In genomic region chr7:112266595-112267270, GRCh38 we compare ENCODE assay signal across 15 cellular contexts.
DNase-seq lines count a peak whose midpoint lies in the region; ATAC-seq, FAIRE-seq and TF ChIP-seq lines count a peak whose summit lies in the region.
"Had no signal": no experiment of that assay in that cellular context is flagged by ENCODE, and none has a peak within 500 bp of the region (broad histone marks: within the 10 kb centered on the region; RNA-seq: fewer than 3 reads in every experiment).

No MANE protein-coding gene starts in this region.

- no peak for TF ChIP-seq CTCF in Loucy (conservative IDR thresholded peaks at IDR 0.05; ENCODE audit: low read length)
- no peak for TF ChIP-seq CTCF in astrocyte (IDR thresholded peaks at IDR 0.05; ENCODE audit: insufficient read depth, low read depth, low read length)
- no peak for TF ChIP-seq CTCF in left lung (IDR thresholded peaks at IDR 0.05)
- no peak for TF ChIP-seq CTCF in stomach (IDR thresholded peaks at IDR 0.05)

- H3K9me3 ChIP-seq in Loucy (ENCODE audit: insufficient read depth, low read depth, low read length) (no peaks in the 10 kb centered on the region), astrocyte (ENCODE audit: insufficient read depth, low read depth, low read length) (no peaks in the 10 kb centered on the region), left lung (no peaks in the 10 kb centered on the region), stomach (no peaks in the 10 kb centered on the region)
- H3K9me3 ChIP-seq: MG63 had no signal

- H2AFZ ChIP-seq in Loucy (ENCODE audit: low read length), result no peak overlapping the region
- H2AFZ ChIP-seq in astrocyte (ENCODE audit: low read depth, low read length), result no peak overlapping the region

- peaks cover 10% of the 10 kb centered on the region for H3K4me1 Mint-ChIP-seq in astrocyte (ENCODE audit: low read depth, unreplicated experiment)
- H3K4me1 Mint-ChIP-seq in stimulated activated effector memory CD8-positive, alpha-beta T cell treated with anti-CD3 and anti-CD28 coated beads, Interleukin-12 subunit alpha, Interleukin-12 subunit beta, amount 100 ng/mL, for 72 hours, result peaks cover 24% of the 10 kb centered on the region

- H3K4me1 ChIP-seq in Loucy (ENCODE audit: insufficient read depth, low read length, poor library complexity, severe bottlenecking) (peaks cover 66% of the 10 kb centered on the region), astrocyte (ENCODE audit: insufficient read depth, low read length) (no peaks in the 10 kb centered on the region), left lung (peaks cover 4 to 15% of the 10 kb centered on the region in 2 donors), stomach (peaks cover 0 to 23% (median 14%) of the 10 kb centered on the region in 4 donors)

- H3K4me3 ChIP-seq in Loucy (ENCODE audit: low read length, poor library complexity, severe bottlenecking), result peak overlapping the region; percentile 61
- H3K4me3 ChIP-seq in astrocyte (ENCODE audit: insufficient read depth, low read depth, low read length), result no peak overlapping the region
- no peak overlapping the region for H3K4me3 ChIP-seq in left lung
- no peak overlapping the region for H3K4me3 ChIP-seq in stomach
- H3K4me3 ChIP-seq: MG63 had no signal

- peaks cover 20% of the 10 kb centered on the region for H4K20me1 ChIP-seq in Loucy (ENCODE audit: insufficient read depth, low read length, poor library complexity, severe bottlenecking)
- peaks cover 11% of the 10 kb centered on the region for H4K20me1 ChIP-seq in astrocyte (ENCODE audit: insufficient read depth, low read length)

- TF ChIP-seq EP300 in stomach (IDR thresholded peaks at IDR 0.05), result no peak

- H3K9ac ChIP-seq in Loucy (ENCODE audit: low read depth, low read length, poor library complexity, severe bottlenecking), result no peak overlapping the region
- no peak overlapping the region for H3K9ac ChIP-seq in astrocyte (ENCODE audit: low read length)

- no peak for TF ChIP-seq POLR2A in stomach (IDR thresholded peaks at IDR 0.05)

- no peaks in the 10 kb centered on the region for H3K9me3 Mint-ChIP-seq in astrocyte (ENCODE audit: unreplicated experiment)
- H3K9me3 Mint-ChIP-seq in stimulated activated effector memory CD8-positive, alpha-beta T cell treated with anti-CD3 and anti-CD28 coated beads, Interleukin-12 subunit alpha, Interleukin-12 subunit beta, amount 100 ng/mL, for 72 hours, result no peaks in the 10 kb centered on the region
- H3K9me3 Mint-ChIP-seq: activated naive CD4-positive, alpha-beta T cell treated with anti-CD3 and anti-CD28 coated beads, Interleukin-2, amount 50 U/mL, for 24 hours; CD14-positive monocyte had no signal

- H3K4me2 ChIP-seq in Loucy (ENCODE audit: low read depth, low read length, poor library complexity, severe bottlenecking) (peak overlapping the region; percentile 77), astrocyte (ENCODE audit: low read length) (peak overlapping the region; percentile 59)

- intact Hi-C loops in left lung (cut with DNase I), result no loop called here
- intact Hi-C loops in stomach (cut with DNase I; ENCODE audit: low total_unique reads), result no loop called here

- no peaks in the 10 kb centered on the region for H3K27me3 ChIP-seq in Loucy (ENCODE audit: insufficient read depth, low read length, poor library complexity, severe bottlenecking)
- H3K27me3 ChIP-seq in astrocyte (ENCODE audit: insufficient read depth, low read length), result no peaks in the 10 kb centered on the region
- H3K27me3 ChIP-seq in left lung, result no peaks in the 10 kb centered on the region
- H3K27me3 ChIP-seq in stomach, result no peaks in the 10 kb centered on the region
- H3K27me3 ChIP-seq: MG63 had no signal

- H3K79me2 ChIP-seq in Loucy (ENCODE audit: insufficient read depth, low read length) (peaks cover 35% of the 10 kb centered on the region), astrocyte (ENCODE audit: insufficient read depth, low read length) (peaks cover 2% of the 10 kb centered on the region)

- H3F3A ChIP-seq in Loucy (ENCODE audit: low read depth), result 0 out of 2 replicates have a peak, but pooled peaks cover 13% of the 10 kb centered on the region

- no peak overlapping the region for H3K4me3 Mint-ChIP-seq in astrocyte (ENCODE audit: unreplicated experiment)
- no peak overlapping the region for H3K4me3 Mint-ChIP-seq in stimulated activated effector memory CD8-positive, alpha-beta T cell treated with anti-CD3 and anti-CD28 coated beads, Interleukin-12 subunit alpha, Interleukin-12 subunit beta, amount 100 ng/mL, for 72 hours
- H3K4me3 Mint-ChIP-seq: activated naive CD4-positive, alpha-beta T cell treated with anti-CD3 and anti-CD28 coated beads, Interleukin-2, amount 50 U/mL, for 24 hours had no signal

- DNase-seq in GM03348 (ENCODE audit: low spot score) (peak; percentile 16), astrocyte (ENCODE audit: low read depth) (peak; percentile 55), left lung (no peak), NCI-H1436 (lab: John Stamatoyannopoulos, UW) (no peak), stomach (no peak)
- DNase-seq in stimulated activated effector memory CD8-positive, alpha-beta T cell treated with anti-CD3 and anti-CD28 coated beads, Interleukin-12 subunit alpha, Interleukin-12 subunit beta, amount 100 ng/mL, for 72 hours (ENCODE audit: low spot score in 2 of 2), result no peak
- no peak for DNase-seq in activated CD4-positive, CD25-positive, alpha-beta regulatory T cell treated with anti-CD3 and anti-CD28 coated beads, Interleukin-2, amount 50 U/mL, for 72 hours
- DNase-seq: cerebellar nuclear complex, MG63, NCI-H2227 treated with DMSO at 0.1 percent for 48 hours had no signal

- peak; percentile 30 for ATAC-seq in left lung
- ATAC-seq in stimulated activated effector memory CD8-positive, alpha-beta T cell treated with anti-CD3 and anti-CD28 coated beads, Interleukin-12 subunit alpha, Interleukin-12 subunit beta, amount 100 ng/mL, for 72 hours, result no peak
- ATAC-seq: esophagus mucosa had no signal

- H3K27me3 Mint-ChIP-seq in astrocyte (ENCODE audit: low read depth, unreplicated experiment), result no peaks in the 10 kb centered on the region
- H3K27me3 Mint-ChIP-seq: activated naive CD4-positive, alpha-beta T cell treated with anti-CD3 and anti-CD28 coated beads, Interleukin-2, amount 50 U/mL, for 24 hours had no signal

- H3K27ac ChIP-seq in astrocyte (ENCODE audit: low read depth, low read length), result no peak overlapping the region
- H3K27ac ChIP-seq in left lung, result no peak overlapping the region
- H3K27ac ChIP-seq in stomach, result no peak overlapping the region

- H3K36me3 ChIP-seq in Loucy (ENCODE audit: insufficient read depth, low read length), result no peaks in the 10 kb centered on the region
- no peaks in the 10 kb centered on the region for H3K36me3 ChIP-seq in astrocyte (ENCODE audit: insufficient read depth, low read length)
- no peaks in the 10 kb centered on the region for H3K36me3 ChIP-seq in left lung
- no peaks in the 10 kb centered on the region for H3K36me3 ChIP-seq in stomach
- H3K36me3 ChIP-seq: MG63 had no signal

- 80 to 90% (median 80%) methylated on average over 5 of the region's 5 CpGs for WGBS in stomach, 5 donors

- FAIRE-seq in astrocyte (lab: Jason Lieb, UNC), result no peak
- FAIRE-seq: G401.6 had no signal

- H3K36me3 Mint-ChIP-seq in astrocyte (ENCODE audit: low read depth, unreplicated experiment), result no peaks in the 10 kb centered on the region
- H3K36me3 Mint-ChIP-seq in stimulated activated effector memory CD8-positive, alpha-beta T cell treated with anti-CD3 and anti-CD28 coated beads, Interleukin-12 subunit alpha, Interleukin-12 subunit beta, amount 100 ng/mL, for 72 hours, result no peaks in the 10 kb centered on the region

- no peak overlapping the region for H3K27ac Mint-ChIP-seq in astrocyte (ENCODE audit: unreplicated experiment)
- H3K27ac Mint-ChIP-seq in stimulated activated effector memory CD8-positive, alpha-beta T cell treated with anti-CD3 and anti-CD28 coated beads, Interleukin-12 subunit alpha, Interleukin-12 subunit beta, amount 100 ng/mL, for 72 hours, result no peak overlapping the region
- H3K27ac Mint-ChIP-seq: activated naive CD4-positive, alpha-beta T cell treated with anti-CD3 and anti-CD28 coated beads, Interleukin-2, amount 50 U/mL, for 24 hours had no signal

- H3K9me2 ChIP-seq in Loucy (replicated peaks; ENCODE audit: low read depth, low read length), result no peaks in the 10 kb centered on the region

Comparison
In these comparisons a context has a peak if more than half of its experiments do, and no peak if none do; other contexts are left out.
1. DNase-seq: peak in GM03348 (single experiment) and astrocyte (single experiment); none in left lung (0 of 2), NCI-H1436 (single experiment), stimulated activated effector memory CD8-positive, alpha-beta T cell treated with anti-CD3 and anti-CD28 coated beads, Interleukin-12 subunit alpha, Interleukin-12 subunit beta, amount 100 ng/mL, for 72 hours (0 of 2), stomach (single experiment) and activated CD4-positive, CD25-positive, alpha-beta regulatory T cell treated with anti-CD3 and anti-CD28 coated beads, Interleukin-2, amount 50 U/mL, for 72 hours (single experiment).